Comparison of ENCODE assay signal across 23 cellular contexts in the genomic region with DNA sequence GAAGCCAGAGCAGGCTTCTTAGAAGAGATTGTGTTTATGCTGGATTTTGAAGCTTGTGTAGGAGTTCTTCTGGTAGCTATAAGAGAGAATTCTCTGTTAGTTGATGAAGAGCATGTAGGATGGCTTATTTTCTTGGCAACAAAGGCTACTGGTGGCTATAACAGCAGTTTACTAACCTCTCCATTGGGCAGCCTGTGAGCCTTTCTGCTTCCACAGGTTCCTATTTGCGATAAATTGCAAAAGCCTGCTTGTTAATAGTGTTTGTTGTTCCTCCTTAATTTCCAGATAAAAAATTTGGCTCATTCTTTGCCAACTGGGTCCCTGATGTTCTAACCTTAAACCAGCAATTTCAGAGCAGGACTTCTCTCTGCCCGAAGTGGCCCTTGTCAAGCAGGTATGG.
"Had no signal": no experiment of that assay in that cellular context is flagged by ENCODE, and none has a peak within 500 bp of the region (broad histone marks: within the 10 kb centered on the region; RNA-seq: fewer than 3 reads in every experiment).

No MANE protein-coding gene starts in this region.

- H3K27me3 ChIP-seq: foreskin keratinocyte, neural progenitor cell, suprapubic skin, transverse colon had no signal

- H2AFZ ChIP-seq: neural progenitor cell, parathyroid adenoma had no signal

- H3K27me3 Mint-ChIP-seq: activated B cell treated with CpG ODN at 0.5 μM for 24 hours; activated CD8-positive, alpha-beta memory T cell treated with anti-CD3 and anti-CD28 coated beads, Interleukin-2, amount 10 ng/mL, durations not matched to agents 7 days and 5 days had no signal

- H3K4me3 ChIP-seq: left ventricle myocardium inferior, lung, mucosa of descending colon, neural progenitor cell, psoas muscle, spleen, suprapubic skin, transverse colon had no signal

- H3K36me3 Mint-ChIP-seq: activated CD8-positive, alpha-beta memory T cell treated with anti-CD3 and anti-CD28 coated beads, Interleukin-2, amount 10 ng/mL, durations not matched to agents 7 days and 5 days; activated naive CD4-positive, alpha-beta T cell treated with anti-CD3 and anti-CD28 coated beads, Interleukin-2, amount 50 U/mL, for 72 hours; brain; neural progenitor cell had no signal

- H3K9me3 Mint-ChIP-seq: activated B cell treated with CpG ODN at 0.5 μM for 24 hours had no signal

- H3K27ac Mint-ChIP-seq: activated B cell treated with CpG ODN at 0.5 μM for 24 hours; activated CD8-positive, alpha-beta memory T cell treated with anti-CD3 and anti-CD28 coated beads, Interleukin-2, amount 10 ng/mL, durations not matched to agents 7 days and 5 days; activated CD8-positive, alpha-beta T cell treated with anti-CD3 and anti-CD28 coated beads, Interleukin-2, amount 10 ng/mL, durations not matched to agents 7 days and 5 days; activated naive CD4-positive, alpha-beta T cell treated with anti-CD3 and anti-CD28 coated beads, Interleukin-2, amount 50 U/mL, for 72 hours; activated T-cell treated with anti-CD3 and anti-CD28 coated beads, Interleukin-2, amount 50 U/mL, for 72 hours; neural progenitor cell had no signal

- H3K4me1 ChIP-seq: foreskin keratinocyte, left ventricle myocardium inferior, parathyroid adenoma, psoas muscle, transverse colon had no signal

- H3K36me3 ChIP-seq: left ventricle myocardium inferior, neural progenitor cell, spleen, suprapubic skin, transverse colon had no signal

- H3K4me3 Mint-ChIP-seq: activated B cell treated with CpG ODN at 0.5 μM for 24 hours; activated CD8-positive, alpha-beta memory T cell treated with anti-CD3 and anti-CD28 coated beads, Interleukin-2, amount 10 ng/mL, durations not matched to agents 7 days and 5 days; activated CD8-positive, alpha-beta T cell treated with anti-CD3 and anti-CD28 coated beads, Interleukin-2, amount 10 ng/mL, durations not matched to agents 7 days and 5 days; activated T-cell treated with anti-CD3 and anti-CD28 coated beads, Interleukin-2, amount 50 U/mL, for 72 hours; brain; neural progenitor cell had no signal

- H3K9ac ChIP-seq: neural progenitor cell, parathyroid adenoma had no signal

- H3K4me1 Mint-ChIP-seq: activated B cell treated with CpG ODN at 0.5 μM for 24 hours; activated CD8-positive, alpha-beta memory T cell treated with anti-CD3 and anti-CD28 coated beads, Interleukin-2, amount 10 ng/mL, durations not matched to agents 7 days and 5 days had no signal

- H3K27ac ChIP-seq: foreskin keratinocyte, left ventricle myocardium inferior, neural progenitor cell, parathyroid adenoma, psoas muscle, spleen, suprapubic skin, transverse colon had no signal

- H3K79me2 ChIP-seq: parathyroid adenoma had no signal

- H3K4me2 ChIP-seq: neural progenitor cell had no signal

- DNase-seq: activated B cell treated with CpG ODN at 0.5 μM for 24 hours; activated CD4-positive, alpha-beta T cell treated with anti-CD3 and anti-CD28 coated beads, Interleukin-2, amount 50 U/mL, for 1 hour; activated CD8-positive, alpha-beta memory T cell treated with anti-CD3 and anti-CD28 coated beads, Interleukin-2, amount 10 ng/mL, durations not matched to agents 7 days and 5 days; activated CD8-positive, alpha-beta T cell treated with anti-CD3 and anti-CD28 coated beads, Interleukin-2, amount 10 ng/mL, durations not matched to agents 7 days and 5 days; activated naive CD4-positive, alpha-beta T cell; activated T-cell treated with anti-CD3 and anti-CD28 coated beads, Interleukin-2, amount 50 U/mL, for 72 hours; aorta; cortex of kidney; foreskin keratinocyte; kidney glomerular epithelial cell; left ventricle myocardium inferior; mucosa of descending colon; psoas muscle; spleen; stimulated activated naive CD4-positive, alpha-beta T cell; T-helper 2 cell; transverse colon had no signal

- ATAC-seq: activated CD8-positive, alpha-beta memory T cell treated with anti-CD3 and anti-CD28 coated beads, Interleukin-2, amount 10 ng/mL, durations not matched to agents 7 days and 5 days; activated CD8-positive, alpha-beta T cell treated with anti-CD3 and anti-CD28 coated beads, Interleukin-2, amount 10 ng/mL, durations not matched to agents 7 days and 5 days; activated naive CD4-positive, alpha-beta T cell treated with anti-CD3 and anti-CD28 coated beads, Interleukin-2, amount 50 U/mL, for 72 hours; activated T-cell treated with anti-CD3 and anti-CD28 coated beads, Interleukin-2, amount 50 U/mL, for 72 hours; foreskin keratinocyte; mucosa of descending colon; psoas muscle had no signal

- H3K9me3 ChIP-seq: left ventricle myocardium inferior, mucosa of descending colon, psoas muscle, spleen, suprapubic skin, transverse colon had no signal
